1 cellular context compared by ENCODE assay signal in genomic region chr10:89102710-89103109, GRCh38.
TF ChIP-seq lines count a peak whose summit lies in the region.

No MANE protein-coding gene starts in this region.

TF ChIP-seq in IMR-90, 13 proteins besides CTCF, POLR2A, EP300 and RAD21 (continued from another document):
- no peak for TF ChIP-seq MAZ (IDR thresholded peaks at IDR 0.05; ENCODE audit: borderline replicate concordance, low read depth, low read length)
- no peak for TF ChIP-seq SMC3 (IDR thresholded peaks at IDR 0.05; ENCODE audit: low read depth, low read length)
- TF ChIP-seq RCOR1 (IDR thresholded peaks at IDR 0.05; ENCODE audit: insufficient replicate concordance, low read length) = no peak
